ENCODE assay signal across 18 cellular contexts in the genomic region with DNA sequence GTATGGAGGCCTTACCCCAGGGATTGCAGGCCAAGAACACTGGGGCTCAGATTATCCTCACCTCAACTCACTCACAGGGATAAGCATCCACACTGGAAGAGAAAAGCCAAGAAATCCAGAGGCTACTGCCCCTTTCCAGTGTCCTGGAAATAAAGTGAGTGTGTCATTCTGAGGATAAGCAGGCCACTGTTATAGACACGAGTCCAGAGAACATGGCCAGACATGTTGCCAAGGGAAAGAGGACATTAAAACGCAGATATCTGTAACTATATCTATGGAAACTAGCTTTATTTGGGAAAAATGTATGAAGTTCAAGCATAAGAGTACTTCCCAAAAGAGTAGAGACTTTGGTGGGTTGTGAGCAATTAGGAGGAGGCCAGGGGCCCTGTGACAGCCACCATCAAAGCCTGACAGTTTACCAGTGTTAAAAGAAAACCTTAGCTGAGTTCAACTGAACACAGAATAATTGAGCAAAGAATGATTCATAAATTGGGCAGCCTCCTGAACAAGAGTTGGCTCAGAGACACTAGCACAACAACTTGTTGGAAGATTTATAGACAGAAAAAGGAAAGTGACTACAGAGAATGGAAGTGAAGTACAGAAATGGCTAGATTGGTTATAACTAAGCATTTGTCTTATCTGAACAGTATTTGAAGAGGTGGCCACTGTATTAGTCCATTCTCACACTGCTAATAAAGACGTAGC.
"Had no signal": no experiment of that assay in that cellular context is flagged by ENCODE, and none has a peak within 500 bp of the region (broad histone marks: within the 10 kb centered on the region; RNA-seq: fewer than 3 reads in every experiment).

No MANE protein-coding gene starts in this region.

- H3K4me3 ChIP-seq: dorsolateral prefrontal cortex, prostate gland, right lobe of liver, testis, upper lobe of left lung had no signal

- DNase-seq: activated B cell treated with CpG ODN at 0.5 μM for 24 hours; activated CD4-positive, alpha-beta T cell treated with anti-CD3 and anti-CD28 coated beads for 48 hours; activated CD8-positive, alpha-beta memory T cell treated with anti-CD3 and anti-CD28 coated beads, Interleukin-2, amount 50 U/mL, for 4 hours; activated CD8-positive, alpha-beta T cell treated with anti-CD3 and anti-CD28 coated beads for 36 hours; activated gamma-delta T cell; activated T-cell treated with anti-CD3 and anti-CD28 coated beads, Interleukin-2, amount 50 U/mL, for 48 hours; anterior cingulate cortex; dorsolateral prefrontal cortex; foreskin fibroblast; glutamatergic neuron; hypothalamus; kidney glomerular epithelial cell; right lobe of liver; stimulated activated CD4-positive, alpha-beta T cell treated with anti-CD3 and anti-CD28 coated beads, Interleukin-1b, Interleukin-23, amount 100 ng/mL, for 48 hours; stimulated activated naive CD8-positive, alpha-beta T cell treated with anti-CD3 and anti-CD28 coated beads, Interleukin-15, amount 100 ng/mL, for 72 hours; testis; upper lobe of left lung had no signal

- H3K9me3 ChIP-seq: prostate gland, right lobe of liver, testis had no signal

- H3K36me3 ChIP-seq: prostate gland, right lobe of liver, upper lobe of left lung had no signal

- H3K27me3 ChIP-seq: dorsolateral prefrontal cortex, right lobe of liver, testis, upper lobe of left lung had no signal

- H3K4me1 ChIP-seq: prostate gland, right lobe of liver, testis, upper lobe of left lung had no signal
